In the genomic region with DNA sequence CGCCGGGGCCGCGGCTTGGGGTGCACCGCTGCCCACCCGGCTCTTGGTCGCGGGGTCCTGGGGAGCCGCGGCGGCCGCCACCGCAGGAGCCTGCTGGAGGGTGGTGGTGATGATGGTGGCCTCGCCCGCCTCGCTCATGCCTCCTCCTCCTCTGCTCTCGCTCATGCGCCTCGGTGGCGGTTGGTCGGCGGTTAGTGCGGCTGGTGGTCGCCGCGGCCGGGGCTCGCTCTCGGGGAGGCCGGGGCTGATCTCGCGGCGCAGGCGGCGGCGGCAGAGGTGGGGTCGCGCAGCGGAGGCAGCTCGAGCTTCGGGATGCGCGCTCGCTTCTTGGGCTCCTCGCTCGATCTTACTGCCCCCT, we compare ENCODE assay signal across 13 cellular contexts. TPM values are rescaled to one million over a fixed set of nuclear protein-coding genes. Genes with fewer than 3 reads are reported as not detected.
DNase-seq lines count a peak whose midpoint lies in the region; ATAC-seq and TF ChIP-seq lines count a peak whose summit lies in the region.
"Had no signal": no experiment of that assay in that cellular context is flagged by ENCODE, and none has a peak within 500 bp of the region (broad histone marks: within the 10 kb centered on the region; RNA-seq: fewer than 3 reads in every experiment).

No MANE protein-coding gene starts in this region.

- no peak overlapping the region for H3K27ac ChIP-seq in esophagus (ENCODE audit: low read depth in 2 of 2, low read length in 1 of 2)
- no peak overlapping the region for H3K27ac ChIP-seq in thyroid gland
- H3K27ac ChIP-seq: transverse colon, VCaP had no signal

- no peak for TF ChIP-seq POLR2A in thyroid gland (IDR thresholded peaks at IDR 0.05)

- no peaks in the 10 kb centered on the region for H3K4me1 ChIP-seq in esophagus (ENCODE audit: control insufficient read depth in 2 of 2, insufficient read depth in 2 of 2, low read length in 1 of 2)
- H3K4me1 ChIP-seq in neuron (ENCODE audit: insufficient read depth, low read length), result no peaks in the 10 kb centered on the region
- H3K4me1 ChIP-seq in thyroid gland, result peaks cover 0 to 7% of the 10 kb centered on the region in 2 donors

- H3K9me3 ChIP-seq in esophagus (ENCODE audit: control insufficient read depth in 2 of 2, insufficient read depth in 1 of 2, low read depth in 1 of 2, low read length in 1 of 2) (peaks cover 0 to 4% of the 10 kb centered on the region in 2 donors), neuron (ENCODE audit: low read length) (peaks cover 2% of the 10 kb centered on the region), thyroid gland (no peaks in the 10 kb centered on the region)
- H3K9me3 ChIP-seq: transverse colon had no signal

- DNase-seq in stimulated activated CD4-positive, alpha-beta T cell treated with anti-CD3 and anti-CD28 coated beads, Interleukin-15, amount 100 ng/mL, for 24 hours, result peak; percentile 15
- DNase-seq in stimulated activated CD4-positive, alpha-beta T cell treated with anti-CD3 and anti-CD28 coated beads, Interleukin-1b, Interleukin-23, amount 100 ng/mL, for 48 hours, result no peak
- DNase-seq in NCI-H748 treated with DMSO at 0.1 percent for 48 hours (lab: John Stamatoyannopoulos, UW) (no peak), thyroid gland (no peak), NCI-H2227 treated with DMSO at 0.1 percent for 48 hours (lab: John Stamatoyannopoulos, UW) (no peak)
- DNase-seq: central memory CD4-positive, alpha-beta T cell; NCI-H510A had no signal

- H2AFZ ChIP-seq in neuron (ENCODE audit: low read depth, low read length), result no peak overlapping the region

- no peak for TF ChIP-seq CTCF in thyroid gland (IDR thresholded peaks at IDR 0.05)

- ATAC-seq in GM19467 (IDR thresholded peaks at IDR 0.05; ENCODE audit: unreplicated experiment), result no peak
- ATAC-seq: left colon had no signal

- H3K4me3 ChIP-seq in esophagus (ENCODE audit: low read depth in 1 of 2, low read length in 2 of 2) (peak overlapping the region; percentile 1 to 31), neuron (ENCODE audit: low read length) (peak overlapping the region; percentile 11), thyroid gland (replicated peaks in 1 of 3) (no peak overlapping the region)

- WGBS in esophagus, 2 donors, result 4 to 5% methylated on average over 19 to 46 of the region's 46 CpGs
- WGBS in thyroid gland, 2 donors, result 2 to 7% methylated on average over 20 to 25 of the region's 46 CpGs

- H3K27me3 ChIP-seq in esophagus (ENCODE audit: control insufficient read depth in 1 of 2, insufficient read depth in 2 of 2, low read length in 2 of 2), result peaks cover 3 to 4% of the 10 kb centered on the region in 2 donors
- peaks cover 27% of the 10 kb centered on the region for H3K27me3 ChIP-seq in neuron (ENCODE audit: insufficient read depth, low read length)
- H3K27me3 ChIP-seq in thyroid gland, result peaks cover 9% of the 10 kb centered on the region

- intact Hi-C loops in thyroid gland (cut with DNase I), result no loop called here

- H3K36me3 ChIP-seq in esophagus (ENCODE audit: control insufficient read depth in 2 of 2, insufficient read depth in 2 of 2, low read length in 1 of 2), result no peaks in the 10 kb centered on the region
- no peaks in the 10 kb centered on the region for H3K36me3 ChIP-seq in neuron (ENCODE audit: insufficient read depth, low read length)
- H3K36me3 ChIP-seq in thyroid gland, result no peaks in the 10 kb centered on the region
- H3K36me3 ChIP-seq: transverse colon had no signal

RNA-seq across cellular contexts. Expression of gene AHSP, which starts 41.6 kb away (rescaled TPM):
- polyA plus RNA-seq in esophagus, result not detected
- not detected for total RNA-seq in thyroid gland
- total RNA-seq: left colon, transverse colon had no signal

Comparison
In these comparisons a context has a peak if more than half of its experiments do, and no peak if none do; other contexts are left out.
1. H3K4me3 ChIP-seq: peak in esophagus (2 of 2) and neuron (single experiment); none in thyroid gland (0 of 3).